8 cellular contexts compared by ENCODE assay signal in the genomic region with DNA sequence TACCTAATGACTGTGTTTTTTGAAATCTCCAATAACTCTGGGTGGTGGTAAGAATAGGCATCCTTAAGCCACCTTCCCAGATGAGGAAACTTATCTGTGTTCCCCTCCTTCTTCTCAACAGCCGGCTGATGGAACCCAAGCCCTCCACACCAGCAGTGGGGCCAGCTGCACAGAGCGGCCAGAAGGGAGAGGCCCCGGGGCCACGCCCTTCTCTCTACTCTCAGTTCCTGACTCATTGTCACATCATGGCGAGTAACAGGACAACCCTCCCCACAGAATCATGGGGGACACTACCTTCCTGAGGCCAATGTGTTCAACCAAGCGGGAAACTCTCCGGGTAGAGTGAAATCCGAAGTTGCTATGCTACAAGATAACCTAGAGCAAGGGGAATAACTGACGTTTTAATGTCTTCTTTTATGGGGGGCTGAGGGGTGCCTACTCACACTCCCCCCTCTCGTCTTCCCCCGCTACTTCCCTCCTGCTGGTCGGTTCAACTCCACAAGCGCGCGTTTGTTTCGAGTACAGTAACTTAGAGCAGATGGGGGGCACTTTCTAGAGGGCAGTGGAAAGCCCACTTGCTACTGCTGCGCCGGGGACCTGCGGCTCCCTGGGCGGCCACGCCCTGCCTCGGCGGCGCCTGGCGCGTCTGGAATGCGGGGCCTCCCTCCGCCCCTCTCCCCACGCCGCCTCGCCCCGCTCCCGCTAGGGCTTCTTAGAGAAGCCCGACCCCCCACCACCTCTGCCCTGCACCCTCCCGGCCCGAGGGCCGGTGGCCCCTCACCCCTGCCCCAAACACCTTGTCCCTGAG. TPM values are rescaled to one million over a fixed set of nuclear protein-coding genes. Genes with fewer than 3 reads are reported as not detected.
DNase-seq lines count a peak whose midpoint lies in the region; ATAC-seq and TF ChIP-seq lines count a peak whose summit lies in the region.

No MANE protein-coding gene starts in this region.

- H3K4me1 Mint-ChIP-seq in immature natural killer cell, result peaks cover 49 to 68% of the 10 kb centered on the region in 2 donors

- no peaks in the 10 kb centered on the region for H3K27me3 ChIP-seq in body of pancreas

- H3K27ac ChIP-seq in body of pancreas, result peak overlapping the region; percentile 83 to 98 (median 96)

- peak in 1 of 7 experiments; percentile 4 for TF ChIP-seq CTCF in body of pancreas (IDR thresholded peaks at IDR 0.05)

- peak; percentile 83 for DNase-seq in HT1080 (ENCODE audit: low read depth)
- peak in 4 of 5 experiments; percentile 23 to 71 (median 30) for DNase-seq in T-helper 2 cell
- peak; percentile 51 to 64 (median 56) for DNase-seq in body of pancreas
- peak; percentile 23 to 33 (median 25) for DNase-seq in immature natural killer cell
- DNase-seq in stimulated activated CD4-positive, alpha-beta T cell treated with anti-CD3 and anti-CD28 coated beads, Interleukin-1b, Interleukin-23, amount 100 ng/mL, for 4 hours (ENCODE audit: low read depth in 2 of 2), result peak; percentile 14 to 25
- no peak for DNase-seq in NCI-H2029 (lab: John Stamatoyannopoulos, UW)

- H3K9me3 ChIP-seq in ES-I3 (ENCODE audit: control insufficient read depth, insufficient read depth, low read length), result no peaks in the 10 kb centered on the region
- H3K9me3 ChIP-seq in body of pancreas, result no peaks in the 10 kb centered on the region

- peak overlapping the region; percentile 99 for H3K9ac ChIP-seq in ES-I3 (ENCODE audit: low read depth, low read length)

- H3K9me3 Mint-ChIP-seq in immature natural killer cell, result peaks cover 0 to 2% (median 0%) of the 10 kb centered on the region in 6 donors

- peaks cover 13 to 25% (median 19%) of the 10 kb centered on the region in 3 donors for H3K27me3 Mint-ChIP-seq in immature natural killer cell (ENCODE audit: low read depth in 3 of 3)

- H3K27ac Mint-ChIP-seq in immature natural killer cell, result peak overlapping the region; percentile 79 to 90 (median 84)

- H3K4me3 ChIP-seq in body of pancreas, result peak overlapping the region; percentile 83 to 91

- H3K36me3 Mint-ChIP-seq in immature natural killer cell, result peaks cover 0 to 18% (median 7%) of the 10 kb centered on the region in 3 donors

- H3K4me1 ChIP-seq in ES-I3 (ENCODE audit: insufficient read depth, low read length) (peaks cover 62% of the 10 kb centered on the region), body of pancreas (peaks cover 52% of the 10 kb centered on the region)

- ATAC-seq in GM21447 (IDR thresholded peaks at IDR 0.05; ENCODE audit: unreplicated experiment) (peak; percentile 73), body of pancreas (peak; percentile 31)

- H3K36me3 ChIP-seq in ES-I3 (ENCODE audit: insufficient read depth, low read length) (peaks cover 18% of the 10 kb centered on the region), body of pancreas (replicated peaks in 1 of 2; ENCODE audit: insufficient read depth in 1 of 2, low read depth in 2 of 2) (no peaks in the 10 kb centered on the region)

- H3K4me3 Mint-ChIP-seq in immature natural killer cell, result peak overlapping the region; percentile 86 to 96 (median 93)

- 8 to 10% methylated on average over 28 to 31 of the region's 37 CpGs for WGBS in body of pancreas, 2 donors

- TF ChIP-seq POLR2A in body of pancreas (IDR thresholded peaks at IDR 0.05), result no peak

- intact Hi-C loops in body of pancreas (cut with DNase I), result no loop called here

RNA-seq across cellular contexts. Expression of a gene that starts 0.6 kb away (rescaled TPM):
- 3,876 and 3,948 TPM in 2 replicates for total RNA-seq in HT1080 (2014; rRNA removed; shearing (Covaris generic))
- polyA plus RNA-seq in HT1080 (2015; cell fraction: cytosol; rRNA removed), result 3,764 and 3,966 TPM in 2 replicates
- polyA plus RNA-seq in HT1080 (2015; cell fraction: nucleus; rRNA removed), result 5,018 and 5,424 TPM in 2 replicates
- total RNA-seq in body of pancreas, result 100 to 1,000 TPM; 265 to 341 TPM
- polyA plus RNA-seq in immature natural killer cell, result 100 to 1,000 TPM; 358 to 849 (median 423) TPM

Comparison
In these comparisons a context has a peak if more than half of its experiments do, and no peak if none do; other contexts are left out.
1. RNA of a gene that starts 0.6 kb away (total RNA-seq): 3,876 to 3,948 TPM in HT1080; 265 to 341 TPM in body of pancreas; every median in the first group is over 10 times any median in the second.